1 cellular context compared by ENCODE assay signal in genomic region chr11:65920035-65920802, GRCh38.
TF ChIP-seq lines count a peak whose summit lies in the region.

No MANE protein-coding gene starts in this region.

TF ChIP-seq in GM12878, 131 proteins besides CTCF, POLR2A, EP300 and RAD21:
- TF ChIP-seq TBL1XR1 (IDR thresholded peaks at IDR 0.05; ENCODE audit: low read depth, low read length) (no peak), IKZF1 (conservative IDR thresholded peaks at IDR 0.05) (0 out of 2 replicates have a peak, but pooled peaks have one; percentile 8), MLLT1 (IDR thresholded peaks at IDR 0.05) (0 out of 2 replicates have a peak, but pooled peaks have one; percentile 17), SIN3A (IDR thresholded peaks at IDR 0.05; ENCODE audit: low read depth, low read length) (no peak; the same call in 1 of the 2 replicates), NR2F1 (conservative IDR thresholded peaks at IDR 0.05) (no peak), CEBPZ (IDR thresholded peaks at IDR 0.05; ENCODE audit: low read depth, low read length) (no peak), MXI1 (IDR thresholded peaks at IDR 0.05; ENCODE audit: low read depth, low read length) (no peak), ZBTB4 (CRISPR knock-in tag; IDR thresholded peaks at IDR 0.05) (no peak)
TF ChIP-seq in GM12878: peak in this region for 2.
